In genomic region chr21:45850181-45850580, GRCh38 we compare ENCODE assay signal across 24 cellular contexts.
"Had no signal": no experiment of that assay in that cellular context is flagged by ENCODE, and none has a peak within 500 bp of the region (broad histone marks: within the 10 kb centered on the region; RNA-seq: fewer than 3 reads in every experiment).

No MANE protein-coding gene starts in this region.

- H3K9me3 Mint-ChIP-seq: memory B cell; natural killer cell treated with Interleukin-12 subunit alpha and Interleukin-12 subunit beta and Interleukin-15 and Interleukin-18, amount 100 ng/mL, for 72 hours; neural progenitor cell; stimulated activated memory B cell treated with anti-CD40 and anti-IgM and Interleukin-4, amounts not matched to agents 10 μg/mL and 1 μg/mL and 100 μg/mL, for 72 hours; stimulated activated naive CD8-positive, alpha-beta T cell treated with anti-CD3 and anti-CD28 coated beads, Interleukin-15, Interleukin-2, amounts not matched to agents 100 ng/mL and 50 ng/mL, for 24 hours had no signal

- H3K9me3 ChIP-seq: colonic mucosa, left lung, lower lobe of right lung, ovary, upper lobe of left lung, uterus had no signal

- H3K36me3 Mint-ChIP-seq: memory B cell; natural killer cell treated with Interleukin-12 subunit alpha and Interleukin-12 subunit beta and Interleukin-15 and Interleukin-18, amount 100 ng/mL, for 72 hours; neural progenitor cell; stimulated activated memory B cell treated with anti-CD40 and anti-IgM and Interleukin-4, amounts not matched to agents 10 μg/mL and 1 μg/mL and 100 μg/mL, for 72 hours had no signal

- DNase-seq: colonic mucosa; dermis blood vessel endothelial cell; erythroblast; foreskin keratinocyte; hippocampal formation; kidney glomerular epithelial cell; left lung; lower lobe of right lung; midbrain; nucleus accumbens; right cardiac atrium; stimulated activated CD4-positive, alpha-beta T cell treated with anti-CD3 and anti-CD28 coated beads, Interleukin-15, amount 100 ng/mL, for 24 hours; stimulated activated CD4-positive, alpha-beta T cell treated with anti-CD3 and anti-CD28 coated beads, Interleukin-1b, Interleukin-23, amount 100 ng/mL, for 48 hours; stimulated activated CD4-positive, alpha-beta T cell treated with anti-CD3 and anti-CD28 coated beads, Interleukin-4, amount 100 ng/mL, for 24 hours; substantia nigra; upper lobe of left lung; uterus had no signal

- H3K4me3 Mint-ChIP-seq: memory B cell; natural killer cell treated with Interleukin-12 subunit alpha and Interleukin-12 subunit beta and Interleukin-15 and Interleukin-18, amount 100 ng/mL, for 72 hours; neural progenitor cell; stimulated activated memory B cell treated with anti-CD40 and anti-IgM and Interleukin-4, amounts not matched to agents 10 μg/mL and 1 μg/mL and 100 μg/mL, for 72 hours; stimulated activated naive CD8-positive, alpha-beta T cell treated with anti-CD3 and anti-CD28 coated beads, Interleukin-15, Interleukin-2, amounts not matched to agents 100 ng/mL and 50 ng/mL, for 24 hours had no signal

- H2AFZ ChIP-seq: neural progenitor cell had no signal

- H3K27me3 ChIP-seq: colonic mucosa, foreskin keratinocyte, neural progenitor cell, ovary, upper lobe of left lung, uterus had no signal

- H3K36me3 ChIP-seq: colonic mucosa, left lung, lower lobe of right lung, neural progenitor cell, ovary, upper lobe of left lung, uterus had no signal

- H3K4me2 ChIP-seq: neural progenitor cell had no signal

- H3K4me1 ChIP-seq: colonic mucosa, left lung, lower lobe of right lung, neural progenitor cell, upper lobe of left lung had no signal

- ATAC-seq: foreskin keratinocyte; left lung; lower lobe of right lung; natural killer cell treated with Interleukin-12 subunit alpha and Interleukin-12 subunit beta and Interleukin-15 and Interleukin-18, amount 100 ng/mL, for 72 hours; right cardiac atrium; stimulated activated memory B cell treated with anti-CD40 and anti-IgM and Interleukin-4, amounts not matched to agents 10 μg/mL and 1 μg/mL and 100 μg/mL, for 72 hours had no signal

- H3K9ac ChIP-seq: neural progenitor cell had no signal

- H3K27ac Mint-ChIP-seq: memory B cell; natural killer cell treated with Interleukin-12 subunit alpha and Interleukin-12 subunit beta and Interleukin-15 and Interleukin-18, amount 100 ng/mL, for 72 hours; neural progenitor cell; progenitor cell of endocrine pancreas; stimulated activated memory B cell treated with anti-CD40 and anti-IgM and Interleukin-4, amounts not matched to agents 10 μg/mL and 1 μg/mL and 100 μg/mL, for 72 hours; stimulated activated naive CD8-positive, alpha-beta T cell treated with anti-CD3 and anti-CD28 coated beads, Interleukin-15, Interleukin-2, amounts not matched to agents 100 ng/mL and 50 ng/mL, for 24 hours had no signal

- H3K4me3 ChIP-seq: colonic mucosa, left lung, lower lobe of right lung, neural progenitor cell, ovary, upper lobe of left lung, uterus had no signal

- H3K27ac ChIP-seq: colonic mucosa, foreskin keratinocyte, left lung, lower lobe of right lung, neural progenitor cell, ovary, upper lobe of left lung, uterus had no signal
